Comparison of ENCODE assay signal across 1 cellular context in genomic region chr4:8837181-8837811, GRCh38.
TF ChIP-seq lines count a peak whose summit lies in the region.

No MANE protein-coding gene starts in this region.

TF ChIP-seq in HepG2, 621 proteins besides CTCF, POLR2A, EP300 and RAD21 (continued from another document):
- TF ChIP-seq MLX (CRISPR knock-in tag; IDR thresholded peaks at IDR 0.05) = no peak
- no peak for TF ChIP-seq PAF1 (CRISPR knock-in tag; IDR thresholded peaks at IDR 0.05)
